In the genomic region with DNA sequence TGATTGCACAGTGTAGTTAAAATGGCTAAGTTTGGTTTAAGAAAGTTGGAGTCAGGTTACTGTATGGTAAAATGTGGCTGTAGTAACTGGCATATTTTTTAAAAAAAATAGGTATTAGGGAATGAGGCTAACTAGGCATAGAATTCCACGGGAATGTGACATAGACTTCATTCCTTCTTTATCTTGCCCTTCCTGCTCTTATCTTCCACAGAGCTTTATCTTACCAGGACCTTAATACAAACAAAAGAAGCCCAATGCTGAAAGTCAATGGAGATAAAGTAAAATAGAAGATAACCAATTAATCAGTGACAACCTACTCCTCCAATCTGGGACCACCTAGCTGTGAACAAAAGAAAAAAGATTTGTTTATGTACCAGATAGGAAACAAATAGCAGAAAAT, we compare ENCODE assay signal across 30 cellular contexts.
"Had no signal": no experiment of that assay in that cellular context is flagged by ENCODE, and none has a peak within 500 bp of the region (broad histone marks: within the 10 kb centered on the region; RNA-seq: fewer than 3 reads in every experiment).

No MANE protein-coding gene starts in this region.

- H3K36me3 Mint-ChIP-seq: natural killer cell; stimulated activated naive B cell treated with anti-CD40 and anti-IgM and Interleukin-4, amounts not matched to agents 10 μg/mL and 1 μg/mL and 100 μg/mL, for 72 hours had no signal

- H3K4me1 ChIP-seq: neural progenitor cell, right atrium auricular region had no signal

- H3K27ac ChIP-seq: coronary artery, dorsolateral prefrontal cortex, esophagus muscularis mucosa, neural progenitor cell, parathyroid adenoma, right atrium auricular region, thyroid gland, VCaP had no signal

- H3K9me3 ChIP-seq: esophagus muscularis mucosa, right atrium auricular region, stomach, thyroid gland had no signal

- H3K4me3 ChIP-seq: coronary artery, dorsolateral prefrontal cortex, esophagus muscularis mucosa, neural progenitor cell, right atrium auricular region, stomach, thyroid gland had no signal

- DNase-seq: activated CD4-positive, alpha-beta T cell treated with anti-CD3 and anti-CD28 coated beads for 48 hours; activated CD4-positive, alpha-beta T cell treated with anti-CD3 and anti-CD28 coated beads, Interleukin-2, amount 50 U/mL, for 48 hours; activated CD8-positive, alpha-beta memory T cell treated with anti-CD3 and anti-CD28 coated beads for 24 hours; activated effector memory CD4-positive, alpha-beta T cell treated with Interleukin-2 at 50 U/mL for 16 hours; activated naive CD4-positive, alpha-beta T cell treated with Interleukin-2 at 50 U/mL for 16 hours; dorsolateral prefrontal cortex; effector memory CD8-positive, alpha-beta T cell; left colon; mammary epithelial cell; natural killer cell; occipital lobe; stimulated activated CD4-positive, alpha-beta T cell treated with anti-CD3 and anti-CD28 coated beads, Interleukin-15, amount 100 ng/mL, for 24 hours; stimulated activated CD4-positive, alpha-beta T cell treated with anti-CD3 and anti-CD28 coated beads, Interleukin-2, amount 100 ng/mL, for 24 hours; stimulated activated naive B cell treated with anti-CD40 and anti-IgM and Interleukin-4, amounts not matched to agents 10 μg/mL and 1 μg/mL and 100 μg/mL, for 72 hours; stomach; T-helper 9 cell; thyroid gland had no signal

- H3K9me3 Mint-ChIP-seq: effector memory CD8-positive, alpha-beta T cell; natural killer cell; neural progenitor cell; stimulated activated naive B cell treated with anti-CD40 and anti-IgM and Interleukin-4, amounts not matched to agents 10 μg/mL and 1 μg/mL and 100 μg/mL, for 72 hours; T-helper 1 cell treated with Interleukin-12 subunit alpha and Interleukin-12 subunit beta and Interleukin-4 antibody, amounts not matched to agents 30 μg/mL and 1 μg/mL, for 36 hours had no signal

- H3K27ac Mint-ChIP-seq: activated naive CD8-positive, alpha-beta T cell; effector memory CD8-positive, alpha-beta T cell; natural killer cell; neural progenitor cell; stimulated activated naive B cell treated with anti-CD40 and anti-IgM and Interleukin-4, amounts not matched to agents 10 μg/mL and 1 μg/mL and 100 μg/mL, for 72 hours; T-helper 1 cell treated with Interleukin-12 subunit alpha and Interleukin-12 subunit beta and Interleukin-4 antibody, amounts not matched to agents 30 μg/mL and 1 μg/mL, for 36 hours had no signal

- H3K36me3 ChIP-seq: esophagus muscularis mucosa, right atrium auricular region, stomach, thyroid gland had no signal

- H3K27me3 ChIP-seq: dorsolateral prefrontal cortex, esophagus muscularis mucosa, neural progenitor cell, right atrium auricular region, stomach, thyroid gland had no signal

- H3K4me2 ChIP-seq: neural progenitor cell had no signal

- ATAC-seq: activated CD4-positive, CD25-positive, alpha-beta regulatory T cell treated with anti-CD3 and anti-CD28 coated beads, Interleukin-2, amount 50 U/mL, for 24 hours; effector memory CD8-positive, alpha-beta T cell; left colon; natural killer cell; stimulated activated naive B cell treated with anti-CD40 and anti-IgM and Interleukin-4, amounts not matched to agents 10 μg/mL and 1 μg/mL and 100 μg/mL, for 72 hours had no signal

- H3K4me3 Mint-ChIP-seq: activated naive CD8-positive, alpha-beta T cell; brain; effector memory CD8-positive, alpha-beta T cell; natural killer cell; neural progenitor cell; stimulated activated naive B cell treated with anti-CD40 and anti-IgM and Interleukin-4, amounts not matched to agents 10 μg/mL and 1 μg/mL and 100 μg/mL, for 72 hours; T-helper 1 cell treated with Interleukin-12 subunit alpha and Interleukin-12 subunit beta and Interleukin-4 antibody, amounts not matched to agents 30 μg/mL and 1 μg/mL, for 36 hours had no signal

- H3K27me3 Mint-ChIP-seq: activated naive CD8-positive, alpha-beta T cell; brain; effector memory CD8-positive, alpha-beta T cell; stimulated activated naive B cell treated with anti-CD40 and anti-IgM and Interleukin-4, amounts not matched to agents 10 μg/mL and 1 μg/mL and 100 μg/mL, for 72 hours had no signal

- H2AFZ ChIP-seq: neural progenitor cell, parathyroid adenoma had no signal

- FAIRE-seq: frontal cortex, keratinocyte, TTC549 had no signal

- H3K4me1 Mint-ChIP-seq: natural killer cell had no signal

- H3K9ac ChIP-seq: neural progenitor cell, parathyroid adenoma had no signal
